In genomic region chr7:13286916-13287315, GRCh38 we compare ENCODE assay signal across 17 cellular contexts.
DNase-seq lines count a peak whose midpoint lies in the region; ATAC-seq, FAIRE-seq and TF ChIP-seq lines count a peak whose summit lies in the region.
"Had no signal": no experiment of that assay in that cellular context is flagged by ENCODE, and none has a peak within 500 bp of the region (broad histone marks: within the 10 kb centered on the region; RNA-seq: fewer than 3 reads in every experiment).

No MANE protein-coding gene starts in this region.

- no peaks in the 10 kb centered on the region for H3K27me3 ChIP-seq in SU-DHL-6 (ENCODE audit: low read length)
- H3K27me3 ChIP-seq in hepatocyte: no peaks in the 10 kb centered on the region
- H3K27me3 ChIP-seq: BLaER1 had no signal

- H3K27ac Mint-ChIP-seq in activated CD4-positive, alpha-beta memory T cell treated with anti-CD3 and anti-CD28 coated beads, Interleukin-2, amount 10 ng/mL, durations not matched to agents 7 days and 5 days: no peak overlapping the region
- H3K27ac Mint-ChIP-seq in nephron progenitor cell: no peak overlapping the region
- H3K27ac Mint-ChIP-seq: CD14-positive monocyte; CD4-positive, alpha-beta memory T cell had no signal

- FAIRE-seq in H54 (lab: Jason Lieb, UNC): peak; percentile 88
- FAIRE-seq: H1 had no signal

- no peaks in the 10 kb centered on the region for H3F3A ChIP-seq in SU-DHL-6 (ENCODE audit: insufficient read depth)

- WGBS in hepatocyte (ENCODE audit: low lambda C conversion rate, missing lambda C conversion rate): 50% methylated on average over 4 of the region's 4 CpGs

- no peaks in the 10 kb centered on the region for H3K9me3 Mint-ChIP-seq in activated CD4-positive, alpha-beta memory T cell treated with anti-CD3 and anti-CD28 coated beads, Interleukin-2, amount 10 ng/mL, durations not matched to agents 7 days and 5 days
- H3K9me3 Mint-ChIP-seq in nephron progenitor cell: no peaks in the 10 kb centered on the region
- H3K9me3 Mint-ChIP-seq: CD14-positive monocyte had no signal

- no peaks in the 10 kb centered on the region for H3K27me3 Mint-ChIP-seq in activated CD4-positive, alpha-beta memory T cell treated with anti-CD3 and anti-CD28 coated beads, Interleukin-2, amount 10 ng/mL, durations not matched to agents 7 days and 5 days
- peaks cover 3% of the 10 kb centered on the region for H3K27me3 Mint-ChIP-seq in nephron progenitor cell (ENCODE audit: low read depth, poor library complexity)

- H3K79me2 ChIP-seq in SU-DHL-6 (ENCODE audit: insufficient read depth, low read length) (no peaks in the 10 kb centered on the region), hepatocyte (no peaks in the 10 kb centered on the region)

- no peak overlapping the region for H3K4me3 Mint-ChIP-seq in activated CD4-positive, alpha-beta memory T cell treated with anti-CD3 and anti-CD28 coated beads, Interleukin-2, amount 10 ng/mL, durations not matched to agents 7 days and 5 days
- H3K4me3 Mint-ChIP-seq in nephron progenitor cell: no peak overlapping the region
- H3K4me3 Mint-ChIP-seq: CD14-positive monocyte; CD4-positive, alpha-beta memory T cell had no signal

- H3K4me2 ChIP-seq in SU-DHL-6 (ENCODE audit: low read depth, low read length, poor library complexity, severe bottlenecking) (no peak overlapping the region), hepatocyte (peak overlapping the region; percentile 10)
- H3K4me2 ChIP-seq: BLaER1 had no signal

- H4K20me1 ChIP-seq in SU-DHL-6 (ENCODE audit: low read depth, low read length) (no peaks in the 10 kb centered on the region), hepatocyte (ENCODE audit: insufficient read depth, poor library complexity, severe bottlenecking) (no peaks in the 10 kb centered on the region)
- H4K20me1 ChIP-seq: BLaER1 had no signal

- no peak overlapping the region for H3K9ac ChIP-seq in SU-DHL-6 (ENCODE audit: low read length)
- H3K9ac ChIP-seq: BLaER1 had no signal

- no peak overlapping the region for H3K27ac ChIP-seq in SU-DHL-6 (ENCODE audit: low read depth, low read length)
- H3K27ac ChIP-seq in hepatocyte: no peak overlapping the region
- H3K27ac ChIP-seq: BLaER1, HL-60 had no signal

- ATAC-seq in HG03095 (IDR thresholded peaks at IDR 0.05; ENCODE audit: unreplicated experiment): no peak

- no peaks in the 10 kb centered on the region for H3K4me1 ChIP-seq in hepatocyte (ENCODE audit: insufficient read depth)
- H3K4me1 ChIP-seq: BLaER1, HAP-1 had no signal

- no peaks in the 10 kb centered on the region for H3K9me2 ChIP-seq in SU-DHL-6 (replicated peaks; ENCODE audit: insufficient read depth, low read length)
- no peaks in the 10 kb centered on the region for H3K9me2 ChIP-seq in hepatocyte (replicated peaks; ENCODE audit: insufficient read depth)

- no peaks in the 10 kb centered on the region for H3K4me1 Mint-ChIP-seq in activated CD4-positive, alpha-beta memory T cell treated with anti-CD3 and anti-CD28 coated beads, Interleukin-2, amount 10 ng/mL, durations not matched to agents 7 days and 5 days
- H3K4me1 Mint-ChIP-seq in nephron progenitor cell: peaks cover 15% of the 10 kb centered on the region
- H3K4me1 Mint-ChIP-seq: CD4-positive, alpha-beta memory T cell had no signal

- no peak for DNase-seq in H54 (ENCODE audit: insufficient read length, low spot score)
- no peak for DNase-seq in hepatocyte (ENCODE audit: low spot score)
- DNase-seq in activated CD4-positive, alpha-beta memory T cell treated with anti-CD3 and anti-CD28 coated beads, Interleukin-2, amount 10 ng/mL, durations not matched to agents 7 days and 5 days: no peak
- no peak for DNase-seq in ureter (ENCODE audit: low spot score)
- DNase-seq in nephron progenitor cell: no peak
- DNase-seq: 8988T; Calu3; CD4-positive, alpha-beta memory T cell; DMS79 treated with DMSO at 0.1 percent for 48 hours; GF-D8 had no signal

- H3K4me3 ChIP-seq in SU-DHL-6 (ENCODE audit: insufficient read depth, low read length, poor library complexity, severe bottlenecking) (no peak overlapping the region), hepatocyte (no peak overlapping the region)
- H3K4me3 ChIP-seq: BLaER1, HAP-1 had no signal

- H3K36me3 Mint-ChIP-seq in activated CD4-positive, alpha-beta memory T cell treated with anti-CD3 and anti-CD28 coated beads, Interleukin-2, amount 10 ng/mL, durations not matched to agents 7 days and 5 days (ENCODE audit: low read depth): no peaks in the 10 kb centered on the region
- no peaks in the 10 kb centered on the region for H3K36me3 Mint-ChIP-seq in nephron progenitor cell (ENCODE audit: low read depth)
- H3K36me3 Mint-ChIP-seq: CD14-positive monocyte; CD4-positive, alpha-beta memory T cell had no signal

- no peak for TF ChIP-seq POLR2A in H54 (IDR thresholded peaks at IDR 0.05; ENCODE audit: low read depth, low read length)

- CTCF ChIA-PET in activated CD4-positive, alpha-beta memory T cell treated with anti-CD3 and anti-CD28 coated beads, Interleukin-2, amount 10 ng/mL, durations not matched to agents 7 days and 5 days (lab: Charles Lee): no interaction called here

- H3K36me3 ChIP-seq in SU-DHL-6 (ENCODE audit: low read length) (no peaks in the 10 kb centered on the region), hepatocyte (replicated peaks; ENCODE audit: insufficient read depth, low read depth) (no peaks in the 10 kb centered on the region)
- H3K36me3 ChIP-seq: BLaER1, HAP-1 had no signal

- 0 out of 2 replicates have a peak, but pooled peaks cover 4% of the 10 kb centered on the region for H3K9me3 ChIP-seq in SU-DHL-6 (ENCODE audit: insufficient read depth, low read length)
- H3K9me3 ChIP-seq in hepatocyte (ENCODE audit: low read depth): no peaks in the 10 kb centered on the region
- H3K9me3 ChIP-seq: BLaER1, HAP-1 had no signal

- peak overlapping the region; percentile 38 for H2AFZ ChIP-seq in SU-DHL-6 (ENCODE audit: low read depth, low read length, severe bottlenecking)
- no peak overlapping the region for H2AFZ ChIP-seq in hepatocyte

- POLR2A ChIA-PET in activated CD4-positive, alpha-beta memory T cell treated with anti-CD3 and anti-CD28 coated beads, Interleukin-2, amount 10 ng/mL, durations not matched to agents 7 days and 5 days (lab: Charles Lee): no interaction called here

- no peak for TF ChIP-seq CTCF in SU-DHL-6 (IDR thresholded peaks at IDR 0.05; ENCODE audit: insufficient read depth, low read length, poor library complexity, severe bottlenecking)
- no peak for TF ChIP-seq CTCF in hepatocyte (IDR thresholded peaks at IDR 0.05; ENCODE audit: poor library complexity)
- no peak for TF ChIP-seq CTCF in nephron progenitor cell (IDR thresholded peaks at IDR 0.05)
